8 cellular contexts compared by ENCODE assay signal in the genomic region with DNA sequence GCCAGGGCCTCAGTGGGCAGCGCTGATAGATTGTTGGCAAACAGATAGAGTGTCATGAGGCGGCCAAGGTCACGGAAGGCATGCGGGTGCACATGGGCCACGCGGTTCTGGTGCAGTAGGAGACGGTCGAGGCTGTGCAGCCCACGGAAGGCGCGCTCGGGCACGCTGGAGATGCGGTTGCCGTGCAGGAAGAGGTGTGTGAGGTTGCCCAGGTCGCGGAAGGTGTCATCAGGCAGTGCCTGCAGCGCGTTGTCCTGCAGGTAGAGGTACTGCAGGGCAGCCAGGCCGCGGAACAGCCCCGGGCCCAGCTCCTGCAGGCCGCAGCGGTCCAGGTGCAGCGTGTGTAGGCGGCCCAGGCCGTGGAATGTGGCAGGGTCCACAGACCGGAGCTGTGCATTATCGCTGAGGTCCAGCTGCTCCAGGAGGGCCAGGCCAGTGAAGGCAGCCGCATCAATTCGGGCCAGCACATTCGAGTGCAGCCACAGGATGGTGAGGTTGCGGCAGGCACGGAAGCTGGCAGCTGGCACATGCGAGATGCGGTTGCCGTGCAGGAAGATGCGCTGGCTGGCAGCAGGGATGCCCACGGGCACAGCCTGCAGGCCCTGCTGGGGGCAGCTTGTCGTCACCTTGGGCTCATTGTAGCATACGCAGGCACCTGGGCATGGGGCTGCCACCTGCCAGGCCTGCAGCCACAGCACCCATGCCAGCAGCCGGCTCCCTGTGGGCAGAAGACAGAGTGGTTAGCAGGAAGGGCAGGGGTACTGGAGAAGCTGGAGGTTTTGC. TPM values are rescaled to one million over a fixed set of nuclear protein-coding genes. Genes with fewer than 3 reads are reported as not detected.
A peak's percentile ranks its signal among the peaks of the same experiment; 100 is the strongest.
DNase-seq lines count a peak whose midpoint lies in the region; ATAC-seq and TF ChIP-seq lines count a peak whose summit lies in the region.
"Had no signal": no experiment of that assay in that cellular context is flagged by ENCODE, and none has a peak within 500 bp of the region (broad histone marks: within the 10 kb centered on the region; RNA-seq: fewer than 3 reads in every experiment).

No MANE protein-coding gene starts in this region.

- peak overlapping the region; percentile 63 to 86 (median 83) for H3K4me3 Mint-ChIP-seq in CD8-positive, alpha-beta memory T cell
- H3K4me3 Mint-ChIP-seq in activated naive CD8-positive, alpha-beta T cell treated with anti-CD3 and anti-CD28 coated beads, Interleukin-2, amount 50 U/mL, for 24 hours = peak overlapping the region; percentile 30
- H3K4me3 Mint-ChIP-seq in natural killer cell treated with Interleukin-12 subunit alpha and Interleukin-12 subunit beta and Interleukin-15 and Interleukin-18, amount 100 ng/mL, for 72 hours = peak overlapping the region; percentile 20

- peak overlapping the region; percentile 58 to 92 (median 88) for H3K27ac Mint-ChIP-seq in CD8-positive, alpha-beta memory T cell
- H3K27ac Mint-ChIP-seq in activated naive CD8-positive, alpha-beta T cell treated with anti-CD3 and anti-CD28 coated beads, Interleukin-2, amount 50 U/mL, for 24 hours = peak overlapping the region; percentile 22
- peak overlapping the region in 1 of 2 donors; percentile 19 for H3K27ac Mint-ChIP-seq in natural killer cell treated with Interleukin-12 subunit alpha and Interleukin-12 subunit beta and Interleukin-15 and Interleukin-18, amount 100 ng/mL, for 72 hours

- peak in 4 of 5 donors; percentile 23 to 61 (median 48) for DNase-seq in CD8-positive, alpha-beta memory T cell
- no peak for DNase-seq in activated naive CD8-positive, alpha-beta T cell treated with anti-CD3 and anti-CD28 coated beads, Interleukin-2, amount 50 U/mL, for 24 hours
- DNase-seq in natural killer cell treated with Interleukin-12 subunit alpha and Interleukin-12 subunit beta and Interleukin-15 and Interleukin-18, amount 100 ng/mL, for 72 hours (ENCODE audit: low spot score) = no peak
- DNase-seq in DMS79 treated with DMSO at 0.1 percent for 48 hours (lab: John Stamatoyannopoulos, UW) (no peak), hippocampal formation (lab: John Stamatoyannopoulos, UW) (no peak)

- peaks cover 84% of the 10 kb centered on the region for H3K4me1 ChIP-seq in CD8-positive, alpha-beta memory T cell (ENCODE audit: insufficient read depth, low read length)
- H3K4me1 ChIP-seq in Loucy (ENCODE audit: insufficient read depth, low read length, poor library complexity, severe bottlenecking) = peaks cover 50% of the 10 kb centered on the region

- POLR2A ChIA-PET in CD8-positive, alpha-beta memory T cell (lab: Charles Lee) = no interaction called here

- CTCF ChIA-PET in CD8-positive, alpha-beta memory T cell (lab: Charles Lee) = interaction anchor here (0.9 kb wide), 1 partner anchor 68 kb away, joined by 3 read pairs; no protein-coding TSS in a partner anchor

- H3K36me3 ChIP-seq in CD8-positive, alpha-beta memory T cell (ENCODE audit: insufficient read depth, low read length) = no peaks in the 10 kb centered on the region
- H3K36me3 ChIP-seq in Loucy (ENCODE audit: insufficient read depth, low read length) = peaks cover 17% of the 10 kb centered on the region; the same call in 1 of the 2 replicates
- H3K36me3 ChIP-seq: right atrium auricular region had no signal

- TF ChIP-seq CTCF in Loucy (conservative IDR thresholded peaks at IDR 0.05; ENCODE audit: low read length) = no peak

- peaks cover 48% of the 10 kb centered on the region; the same call in 1 of the 2 replicates for H3K79me2 ChIP-seq in Loucy (ENCODE audit: insufficient read depth, low read length)

- no peaks in the 10 kb centered on the region; the same call in 1 of the 2 replicates for H3F3A ChIP-seq in Loucy (ENCODE audit: low read depth)

- peak overlapping the region; percentile 70 for H3K9ac ChIP-seq in Loucy (ENCODE audit: low read depth, low read length, poor library complexity, severe bottlenecking)

- no peaks in the 10 kb centered on the region for H3K9me2 ChIP-seq in Loucy (replicated peaks; ENCODE audit: low read depth, low read length)

- H3K4me1 Mint-ChIP-seq in CD8-positive, alpha-beta memory T cell = peaks cover 33 to 83% (median 39%) of the 10 kb centered on the region in 3 donors
- H3K4me1 Mint-ChIP-seq in activated naive CD8-positive, alpha-beta T cell treated with anti-CD3 and anti-CD28 coated beads, Interleukin-2, amount 50 U/mL, for 24 hours = peaks cover 43% of the 10 kb centered on the region
- H3K4me1 Mint-ChIP-seq in natural killer cell treated with Interleukin-12 subunit alpha and Interleukin-12 subunit beta and Interleukin-15 and Interleukin-18, amount 100 ng/mL, for 72 hours (ENCODE audit: low read depth in 2 of 2) = peaks cover 16 to 32% of the 10 kb centered on the region in 2 donors

- no peaks in the 10 kb centered on the region for H3K36me3 Mint-ChIP-seq in CD8-positive, alpha-beta memory T cell
- H3K36me3 Mint-ChIP-seq in activated naive CD8-positive, alpha-beta T cell treated with anti-CD3 and anti-CD28 coated beads, Interleukin-2, amount 50 U/mL, for 24 hours (ENCODE audit: low read depth) = no peaks in the 10 kb centered on the region
- no peaks in the 10 kb centered on the region for H3K36me3 Mint-ChIP-seq in natural killer cell treated with Interleukin-12 subunit alpha and Interleukin-12 subunit beta and Interleukin-15 and Interleukin-18, amount 100 ng/mL, for 72 hours

- H2AFZ ChIP-seq in Loucy (ENCODE audit: low read length) = no peak overlapping the region

- H3K27ac ChIP-seq in CD8-positive, alpha-beta memory T cell (ENCODE audit: low read depth, low read length) = peak overlapping the region; percentile 25

- H3K4me3 ChIP-seq in CD8-positive, alpha-beta memory T cell (ENCODE audit: low read length) = peak overlapping the region; percentile 65
- H3K4me3 ChIP-seq in Loucy (ENCODE audit: low read length, poor library complexity, severe bottlenecking) = peak overlapping the region; percentile 69

- no peaks in the 10 kb centered on the region for H3K27me3 ChIP-seq in CD8-positive, alpha-beta memory T cell (ENCODE audit: insufficient read depth, low read length, poor library complexity, severe bottlenecking)
- H3K27me3 ChIP-seq in Loucy (ENCODE audit: insufficient read depth, low read length, poor library complexity, severe bottlenecking) = no peaks in the 10 kb centered on the region
- H3K27me3 ChIP-seq: right atrium auricular region had no signal

- H3K4me2 ChIP-seq in Loucy (ENCODE audit: low read depth, low read length, poor library complexity, severe bottlenecking) = peak overlapping the region; percentile 81

- H3K27me3 Mint-ChIP-seq in CD8-positive, alpha-beta memory T cell = no peaks in the 10 kb centered on the region
- no peaks in the 10 kb centered on the region for H3K27me3 Mint-ChIP-seq in activated naive CD8-positive, alpha-beta T cell treated with anti-CD3 and anti-CD28 coated beads, Interleukin-2, amount 50 U/mL, for 24 hours
- H3K27me3 Mint-ChIP-seq in natural killer cell treated with Interleukin-12 subunit alpha and Interleukin-12 subunit beta and Interleukin-15 and Interleukin-18, amount 100 ng/mL, for 72 hours = no peaks in the 10 kb centered on the region

- no peaks in the 10 kb centered on the region for H4K20me1 ChIP-seq in Loucy (ENCODE audit: insufficient read depth, low read length, poor library complexity, severe bottlenecking)

- H3K9me3 Mint-ChIP-seq in CD8-positive, alpha-beta memory T cell = no peaks in the 10 kb centered on the region
- no peaks in the 10 kb centered on the region for H3K9me3 Mint-ChIP-seq in activated naive CD8-positive, alpha-beta T cell treated with anti-CD3 and anti-CD28 coated beads, Interleukin-2, amount 50 U/mL, for 24 hours
- no peaks in the 10 kb centered on the region for H3K9me3 Mint-ChIP-seq in natural killer cell treated with Interleukin-12 subunit alpha and Interleukin-12 subunit beta and Interleukin-15 and Interleukin-18, amount 100 ng/mL, for 72 hours

- ATAC-seq in activated naive CD8-positive, alpha-beta T cell treated with anti-CD3 and anti-CD28 coated beads, Interleukin-2, amount 50 U/mL, for 24 hours = no peak
- ATAC-seq in natural killer cell treated with Interleukin-12 subunit alpha and Interleukin-12 subunit beta and Interleukin-15 and Interleukin-18, amount 100 ng/mL, for 72 hours = no peak
- ATAC-seq in HG03432 (IDR thresholded peaks at IDR 0.05; ENCODE audit: unreplicated experiment) = no peak

- H3K9me3 ChIP-seq in CD8-positive, alpha-beta memory T cell (ENCODE audit: low read length) = no peaks in the 10 kb centered on the region
- H3K9me3 ChIP-seq in Loucy (ENCODE audit: insufficient read depth, low read depth, low read length) = no peaks in the 10 kb centered on the region
- H3K9me3 ChIP-seq: right atrium auricular region had no signal

RNA-seq across cellular contexts. Expression of a gene that starts 25.5 kb away (rescaled TPM):
- 1 to 10 TPM; 1.8 to 2.7 TPM for total RNA-seq in CD8-positive, alpha-beta memory T cell
- polyA plus RNA-seq in CD8-positive, alpha-beta memory T cell = 6.0 TPM
- under 1 TPM; 0.48 to 0.78 TPM for total RNA-seq in natural killer cell treated with Interleukin-12 subunit alpha and Interleukin-12 subunit beta and Interleukin-15 and Interleukin-18, amount 100 ng/mL, for 72 hours

Comparison
In these comparisons a context has a peak if more than half of its experiments do, and no peak if none do; other contexts are left out.
1. DNase-seq: peak in CD8-positive, alpha-beta memory T cell (4 of 5); none in activated naive CD8-positive, alpha-beta T cell treated with anti-CD3 and anti-CD28 coated beads, Interleukin-2, amount 50 U/mL, for 24 hours (single experiment), natural killer cell treated with Interleukin-12 subunit alpha and Interleukin-12 subunit beta and Interleukin-15 and Interleukin-18, amount 100 ng/mL, for 72 hours (single experiment), DMS79 treated with DMSO at 0.1 percent for 48 hours (single experiment) and hippocampal formation (0 of 2).
2. H3K4me3 Mint-ChIP-seq: peak in every context shown above with its lines; median percentile 83 in CD8-positive, alpha-beta memory T cell; 30 in activated naive CD8-positive, alpha-beta T cell treated with anti-CD3 and anti-CD28 coated beads, Interleukin-2, amount 50 U/mL, for 24 hours; 20 in natural killer cell treated with Interleukin-12 subunit alpha and Interleukin-12 subunit beta and Interleukin-15 and Interleukin-18, amount 100 ng/mL, for 72 hours.